Comparison of ENCODE assay signal across 9 cellular contexts in the genomic region with DNA sequence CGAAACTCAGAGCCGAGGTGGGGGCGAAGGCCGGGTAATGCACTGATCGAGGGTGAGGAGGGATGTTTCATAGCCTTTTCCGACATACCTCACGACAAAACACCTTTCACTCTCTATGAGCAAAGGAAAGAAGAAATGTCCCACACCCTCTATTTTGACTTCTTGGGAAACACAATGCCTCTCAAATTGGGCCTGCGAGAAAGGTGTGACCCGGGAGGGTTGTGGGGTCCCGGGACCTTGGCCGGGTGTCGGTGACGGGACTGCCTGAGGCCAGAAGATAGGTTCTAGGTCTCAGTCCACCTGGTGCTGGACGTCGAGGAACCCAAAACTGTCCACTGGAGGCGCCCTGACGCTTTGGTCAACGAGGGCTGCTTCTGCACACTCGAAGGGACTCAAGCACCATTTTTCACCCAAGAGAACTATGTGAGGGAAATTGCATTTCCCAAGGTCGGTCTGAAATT. TPM values are rescaled to one million over a fixed set of nuclear protein-coding genes. Genes with fewer than 3 reads are reported as not detected.
DNase-seq lines count a peak whose midpoint lies in the region; ATAC-seq, FAIRE-seq and TF ChIP-seq lines count a peak whose summit lies in the region.
"Had no signal": no experiment of that assay in that cellular context is flagged by ENCODE, and none has a peak within 500 bp of the region (broad histone marks: within the 10 kb centered on the region; RNA-seq: fewer than 3 reads in every experiment).

No MANE protein-coding gene starts in this region.

- CTCF ChIA-PET in CD8-positive, alpha-beta T cell (lab: Charles Lee), result interaction anchor here (1.9 kb wide), 1 partner anchor 376 kb away, joined by 14 read pairs; no protein-coding TSS in a partner anchor

- H3K36me3 ChIP-seq in CD8-positive, alpha-beta T cell (ENCODE audit: insufficient read depth, low read length), result no peaks in the 10 kb centered on the region
- H3K36me3 ChIP-seq in H7 (replicated peaks; ENCODE audit: control insufficient read depth, insufficient read depth, low read length), result no peaks in the 10 kb centered on the region
- H3K36me3 ChIP-seq: SJSA1 had no signal

- ATAC-seq in CD8-positive, alpha-beta T cell, result no peak
- ATAC-seq in GM18873 (IDR thresholded peaks at IDR 0.05; ENCODE audit: low FRiP score, unreplicated experiment) (no peak), HG03280 (IDR thresholded peaks at IDR 0.05; ENCODE audit: unreplicated experiment) (no peak)

- no peak overlapping the region for H3K4me3 ChIP-seq in CD8-positive, alpha-beta T cell (ENCODE audit: low read depth, low read length)
- H3K4me3 ChIP-seq in H7 (ENCODE audit: insufficient read depth, low read depth, low read length) (no peak overlapping the region), epithelial cell of esophagus (ENCODE audit: low read length) (peak overlapping the region; percentile 2)

- H3K4me3 Mint-ChIP-seq in CD8-positive, alpha-beta T cell, result peak overlapping the region; percentile 40
- peak overlapping the region; percentile 64 for H3K4me3 Mint-ChIP-seq in neural crest cell

- H3K36me3 Mint-ChIP-seq in CD8-positive, alpha-beta T cell, result peaks cover 3% of the 10 kb centered on the region
- H3K36me3 Mint-ChIP-seq in neural crest cell (ENCODE audit: low read depth), result no peaks in the 10 kb centered on the region

- intact Hi-C loops in CD8-positive, alpha-beta T cell (cut with DNase I, micrococcal nuclease), result loop anchor here (1.0 to 10.0 kb wide), 2 partner anchors 380 to 719 kb away; no protein-coding TSS in a partner anchor

- H3K27ac ChIP-seq in CD8-positive, alpha-beta T cell (ENCODE audit: low read depth, low read length), result no peak overlapping the region
- H3K27ac ChIP-seq: SJSA1 had no signal

- DNase-seq in CD8-positive, alpha-beta T cell, result no peak
- DNase-seq in H7 (peak; percentile 74), SK-MEL-5 (ENCODE audit: low read depth, low spot score) (peak; percentile 25), epithelial cell of esophagus (ENCODE audit: low read depth) (peak; percentile 47), neural crest cell (ENCODE audit: low read depth, low spot score) (no peak), frontal cortex (ENCODE audit: low spot score in 2 of 2) (no peak)

- H3K4me1 ChIP-seq in CD8-positive, alpha-beta T cell (ENCODE audit: insufficient read depth, low read length), result peaks cover 40% of the 10 kb centered on the region

- peaks cover 79% of the 10 kb centered on the region for H3K27me3 Mint-ChIP-seq in CD8-positive, alpha-beta T cell (ENCODE audit: low read depth)
- peaks cover 98% of the 10 kb centered on the region for H3K27me3 Mint-ChIP-seq in neural crest cell (ENCODE audit: low read depth)

- no peaks in the 10 kb centered on the region for H3K9me3 ChIP-seq in CD8-positive, alpha-beta T cell (ENCODE audit: low read length)
- H3K9me3 ChIP-seq: SJSA1 had no signal

- no peak for TF ChIP-seq CTCF in CD8-positive, alpha-beta T cell (IDR thresholded peaks at IDR 0.05)
- TF ChIP-seq CTCF in epithelial cell of esophagus (IDR thresholded peaks at IDR 0.05; ENCODE audit: insufficient read depth, low read depth, low read length, missing control alignments) (peak; percentile 38), neural crest cell (conservative IDR thresholded peaks at IDR 0.05) (peak; percentile 54)

- no peak for FAIRE-seq in frontal cortex (lab: Jason Lieb, UNC)

- H3K27me3 ChIP-seq in CD8-positive, alpha-beta T cell (ENCODE audit: insufficient read depth, low read length), result peaks cover 40% of the 10 kb centered on the region
- H3K27me3 ChIP-seq in H7 (ENCODE audit: control insufficient read depth, insufficient read depth, low read length), result peaks cover 91% of the 10 kb centered on the region

- H3K4me1 Mint-ChIP-seq in CD8-positive, alpha-beta T cell (ENCODE audit: low read depth), result peaks cover 49% of the 10 kb centered on the region
- H3K4me1 Mint-ChIP-seq in neural crest cell, result peaks cover 42% of the 10 kb centered on the region

- H3K9me3 Mint-ChIP-seq in CD8-positive, alpha-beta T cell, result no peaks in the 10 kb centered on the region
- no peaks in the 10 kb centered on the region for H3K9me3 Mint-ChIP-seq in neural crest cell

- in situ Hi-C loops in SK-MEL-5 (cut with HindIII; ENCODE audit: low pct_unique_long_range_greater_than_20kb, low sequenced_read_pairs), result no loop called here

- H3K27ac Mint-ChIP-seq in CD8-positive, alpha-beta T cell, result no peak overlapping the region
- no peak overlapping the region for H3K27ac Mint-ChIP-seq in neural crest cell (ENCODE audit: unreplicated experiment)

- POLR2A ChIA-PET in CD8-positive, alpha-beta T cell (lab: Charles Lee), result no interaction called here

RNA-seq across cellular contexts. Expression of a gene that starts 41.1 kb away (rescaled TPM):
- 10 to 100 TPM; 20.0 to 25.0 TPM for total RNA-seq in CD8-positive, alpha-beta T cell
- total RNA-seq in H7 (2014; rRNA removed; shearing (Covaris generic)), result 20.9 and 24.5 TPM in 2 replicates
- 194 and 228 TPM in 2 replicates for total RNA-seq in SK-MEL-5 (2014; rRNA removed; shearing (Covaris generic))
- 102 and 134 TPM in 2 replicates for polyA plus RNA-seq in SK-MEL-5 (2015; cell fraction: cytosol; rRNA removed)
- polyA plus RNA-seq in SK-MEL-5 (2015; cell fraction: nucleus; rRNA removed), result 61.3 and 76.7 TPM in 2 replicates
- total RNA-seq in neural crest cell (19.9 and 20.4 TPM in 2 replicates), frontal cortex (50.1 TPM)

RNA-seq across cellular contexts. Expression of a gene that starts 50.2 kb away (rescaled TPM):
- total RNA-seq in CD8-positive, alpha-beta T cell, result not detected
- total RNA-seq in H7 (2014; rRNA removed; shearing (Covaris generic)), result not detected in 2 replicates
- 0.18 and 0.24 TPM in 2 replicates for total RNA-seq in SK-MEL-5 (2014; rRNA removed; shearing (Covaris generic))
- 0.07 TPM in 1 of 2 replicates, not detected in the other for polyA plus RNA-seq in SK-MEL-5 (2015; cell fraction: cytosol; rRNA removed)
- polyA plus RNA-seq in SK-MEL-5 (2015; cell fraction: nucleus; rRNA removed), result not detected in 2 replicates
- total RNA-seq in neural crest cell (not detected in 2 replicates), frontal cortex (6.1 TPM)

Comparison
In these comparisons a context has a peak if more than half of its experiments do, and no peak if none do; other contexts are left out.
1. DNase-seq: peak in H7 (single experiment), SK-MEL-5 (single experiment) and epithelial cell of esophagus (single experiment); none in CD8-positive, alpha-beta T cell (0 of 7), neural crest cell (single experiment) and frontal cortex (0 of 2).